ENCODE assay signal across 1 cellular context in genomic region chr19:46866407-46867132, GRCh38.
TF ChIP-seq lines count a peak whose summit lies in the region.

No MANE protein-coding gene starts in this region.

TF ChIP-seq in HepG2, 621 proteins besides CTCF, POLR2A, EP300 and RAD21 (continued from another document):
- TF ChIP-seq GATAD2A (CRISPR knock-in tag; IDR thresholded peaks at IDR 0.05) (peak; percentile 58; the same call in 1 of the 2 replicates), FOSL2 (CRISPR knock-in tag; IDR thresholded peaks at IDR 0.05) (peak; percentile 74), FOXA1 (IDR thresholded peaks at IDR 0.05) (no peak), FOXA1 (CRISPR knock-in tag; IDR thresholded peaks at IDR 0.05) (peak; percentile 55; the same call in 1 of the 2 replicates), NFE2L2 (IDR thresholded peaks at IDR 0.05; ENCODE audit: low read length) (peak; percentile 94), ZNF713 (CRISPR knock-in tag; IDR thresholded peaks at IDR 0.05) (no peak), ZNF552 (CRISPR knock-in tag; IDR thresholded peaks at IDR 0.05; ENCODE audit: borderline replicate concordance) (no peak), ZNF768 (CRISPR knock-in tag; IDR thresholded peaks at IDR 0.05) (peak; percentile 34; the same call in 1 of the 2 replicates), NFE2 (CRISPR knock-in tag; IDR thresholded peaks at IDR 0.05) (peak; percentile 69; the same call in 1 of the 2 replicates), HOXA5 (CRISPR knock-in tag; IDR thresholded peaks at IDR 0.05) (0 out of 2 replicates have a peak, but pooled peaks have one; percentile 32), ZNF205 (CRISPR knock-in tag; IDR thresholded peaks at IDR 0.05) (no peak), MAFK (conservative IDR thresholded peaks at IDR 0.05 in 1 of 2, IDR thresholded peaks at IDR 0.05 in 1 of 2; ENCODE audit: low read length in 2 of 2) (peak in 1 of 2 experiments; percentile 41; a peak in 1 of 4 replicates), SAP130 (CRISPR knock-in tag; IDR thresholded peaks at IDR 0.05; ENCODE audit: low read depth) (peak; percentile 62; the same call in 1 of the 2 replicates), HOXA9 (CRISPR knock-in tag; IDR thresholded peaks at IDR 0.05; ENCODE audit: borderline replicate concordance) (no peak), MAF1 (CRISPR knock-in tag; IDR thresholded peaks at IDR 0.05; ENCODE audit: borderline replicate concordance) (no peak)
- TF ChIP-seq, protein P1, sequence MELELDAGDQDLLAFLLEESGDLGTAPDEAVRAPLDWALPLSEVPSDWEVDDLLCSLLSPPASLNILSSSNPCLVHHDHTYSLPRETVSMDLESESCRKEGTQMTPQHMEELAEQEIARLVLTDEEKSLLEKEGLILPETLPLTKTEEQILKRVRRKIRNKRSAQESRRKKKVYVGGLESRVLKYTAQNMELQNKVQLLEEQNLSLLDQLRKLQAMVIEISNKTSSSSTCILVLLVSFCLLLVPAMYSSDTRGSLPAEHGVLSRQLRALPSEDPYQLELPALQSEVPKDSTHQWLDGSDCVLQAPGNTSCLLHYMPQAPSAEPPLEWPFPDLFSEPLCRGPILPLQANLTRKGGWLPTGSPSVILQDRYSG (CRISPR knock-in tag; IDR thresholded peaks at IDR 0.05) = no peak
